In genomic region chr6:167760979-167761793, GRCh38 we compare ENCODE assay signal across 14 cellular contexts.
DNase-seq lines count a peak whose midpoint lies in the region; ATAC-seq, FAIRE-seq and TF ChIP-seq lines count a peak whose summit lies in the region.
"Had no signal": no experiment of that assay in that cellular context is flagged by ENCODE, and none has a peak within 500 bp of the region (broad histone marks: within the 10 kb centered on the region; RNA-seq: fewer than 3 reads in every experiment).

No MANE protein-coding gene starts in this region.

- no peak for FAIRE-seq in astrocyte (lab: Jason Lieb, UNC)

- no peaks in the 10 kb centered on the region for H4K20me1 ChIP-seq in astrocyte (ENCODE audit: insufficient read depth, low read length)

- H3K27me3 Mint-ChIP-seq in astrocyte (ENCODE audit: low read depth, unreplicated experiment), result peaks cover 56% of the 10 kb centered on the region
- peaks cover 19 to 32% of the 10 kb centered on the region in 2 donors for H3K27me3 Mint-ChIP-seq in effector memory CD8-positive, alpha-beta T cell
- H3K27me3 Mint-ChIP-seq: activated naive CD4-positive, alpha-beta T cell treated with anti-CD3 and anti-CD28 coated beads, Interleukin-2, amount 50 U/mL, for 24 hours had no signal

- no peak overlapping the region for H3K9ac ChIP-seq in astrocyte (ENCODE audit: low read length)

- H3K79me2 ChIP-seq in astrocyte (ENCODE audit: insufficient read depth, low read length), result no peaks in the 10 kb centered on the region

- peaks cover 5% of the 10 kb centered on the region for H3K4me1 Mint-ChIP-seq in astrocyte (ENCODE audit: low read depth, unreplicated experiment)
- no peaks in the 10 kb centered on the region for H3K4me1 Mint-ChIP-seq in effector memory CD8-positive, alpha-beta T cell (ENCODE audit: low read depth in 2 of 2)
- H3K4me1 Mint-ChIP-seq: activated naive CD4-positive, alpha-beta T cell treated with anti-CD3 and anti-CD28 coated beads, Interleukin-2, amount 50 U/mL, for 24 hours had no signal

- no peak overlapping the region for H2AFZ ChIP-seq in astrocyte (ENCODE audit: low read depth, low read length)

- no peaks in the 10 kb centered on the region for H3K36me3 Mint-ChIP-seq in astrocyte (ENCODE audit: low read depth, unreplicated experiment)
- peaks cover 6% of the 10 kb centered on the region for H3K36me3 Mint-ChIP-seq in effector memory CD8-positive, alpha-beta T cell (ENCODE audit: insufficient read depth)
- H3K36me3 Mint-ChIP-seq: activated naive CD4-positive, alpha-beta T cell treated with anti-CD3 and anti-CD28 coated beads, Interleukin-2, amount 50 U/mL, for 24 hours; memory B cell had no signal

- H3K27me3 ChIP-seq in astrocyte (ENCODE audit: insufficient read depth, low read length), result peaks cover 4% of the 10 kb centered on the region

- H3K27ac ChIP-seq in astrocyte (ENCODE audit: low read depth, low read length) (no peak overlapping the region), substantia nigra (ENCODE audit: low read depth, low read length, poor library complexity, severe bottlenecking) (peak overlapping the region; percentile 66)

- H3K36me3 ChIP-seq in astrocyte (ENCODE audit: insufficient read depth, low read length), result no peaks in the 10 kb centered on the region

- no peak for ATAC-seq in effector memory CD8-positive, alpha-beta T cell (replicated peaks)
- ATAC-seq: HCT116 had no signal

- no peak overlapping the region for H3K27ac Mint-ChIP-seq in astrocyte (ENCODE audit: unreplicated experiment)
- H3K27ac Mint-ChIP-seq in effector memory CD8-positive, alpha-beta T cell, result no peak overlapping the region
- H3K27ac Mint-ChIP-seq: memory B cell had no signal

- no peak overlapping the region for H3K4me3 ChIP-seq in astrocyte (ENCODE audit: insufficient read depth, low read depth, low read length)
- no peak overlapping the region for H3K4me3 ChIP-seq in fibroblast of the aortic adventitia (ENCODE audit: low read depth, low read length)

- DNase-seq in astrocyte (ENCODE audit: low read depth) (peak; percentile 28), fibroblast of the aortic adventitia (ENCODE audit: low read depth) (peak; percentile 66), midbrain (lab: John Stamatoyannopoulos, UW) (peak; percentile 64), substantia nigra (lab: John Stamatoyannopoulos, UW) (peak in 20 of 49 donors; percentile 14 to 58 (median 30)), NCI-H526 (lab: John Stamatoyannopoulos, UW) (no peak), NCI-H524 (lab: John Stamatoyannopoulos, UW) (no peak)
- no peak for DNase-seq in stimulated activated CD4-positive, alpha-beta T cell treated with anti-CD3 and anti-CD28 coated beads, Interleukin-4, amount 100 ng/mL, for 4 hours
- no peak for DNase-seq in effector memory CD8-positive, alpha-beta T cell
- DNase-seq: activated CD4-positive, alpha-beta T cell treated with anti-CD3 and anti-CD28 coated beads for 48 hours; erythroblast; NCI-H82 had no signal

- TF ChIP-seq CTCF in astrocyte (IDR thresholded peaks at IDR 0.05; ENCODE audit: insufficient read depth, low read depth, low read length) (no peak), fibroblast of the aortic adventitia (IDR thresholded peaks at IDR 0.05; ENCODE audit: insufficient read depth, low read length) (no peak)

- H3K9me3 ChIP-seq in astrocyte (ENCODE audit: insufficient read depth, low read depth, low read length), result no peaks in the 10 kb centered on the region

- H3K4me1 ChIP-seq in astrocyte (ENCODE audit: insufficient read depth, low read length), result no peaks in the 10 kb centered on the region

- no peak overlapping the region for H3K4me2 ChIP-seq in astrocyte (ENCODE audit: low read length)

- no peak overlapping the region for H3K4me3 Mint-ChIP-seq in astrocyte (ENCODE audit: unreplicated experiment)
- no peak overlapping the region for H3K4me3 Mint-ChIP-seq in effector memory CD8-positive, alpha-beta T cell
- H3K4me3 Mint-ChIP-seq: activated naive CD4-positive, alpha-beta T cell treated with anti-CD3 and anti-CD28 coated beads, Interleukin-2, amount 50 U/mL, for 24 hours; memory B cell had no signal

- no peaks in the 10 kb centered on the region for H3K9me3 Mint-ChIP-seq in astrocyte (ENCODE audit: unreplicated experiment)
- H3K9me3 Mint-ChIP-seq in effector memory CD8-positive, alpha-beta T cell, result no peaks in the 10 kb centered on the region
- H3K9me3 Mint-ChIP-seq: activated naive CD4-positive, alpha-beta T cell treated with anti-CD3 and anti-CD28 coated beads, Interleukin-2, amount 50 U/mL, for 24 hours; memory B cell had no signal

Comparison
In these comparisons a context has a peak if more than half of its experiments do, and no peak if none do; other contexts are left out.
1. DNase-seq: peak in astrocyte (single experiment), fibroblast of the aortic adventitia (single experiment) and midbrain (single experiment); none in NCI-H526 (0 of 2), NCI-H524 (0 of 2), stimulated activated CD4-positive, alpha-beta T cell treated with anti-CD3 and anti-CD28 coated beads, Interleukin-4, amount 100 ng/mL, for 4 hours (0 of 2) and effector memory CD8-positive, alpha-beta T cell (0 of 3).